1 cellular context compared by ENCODE assay signal in the genomic region with DNA sequence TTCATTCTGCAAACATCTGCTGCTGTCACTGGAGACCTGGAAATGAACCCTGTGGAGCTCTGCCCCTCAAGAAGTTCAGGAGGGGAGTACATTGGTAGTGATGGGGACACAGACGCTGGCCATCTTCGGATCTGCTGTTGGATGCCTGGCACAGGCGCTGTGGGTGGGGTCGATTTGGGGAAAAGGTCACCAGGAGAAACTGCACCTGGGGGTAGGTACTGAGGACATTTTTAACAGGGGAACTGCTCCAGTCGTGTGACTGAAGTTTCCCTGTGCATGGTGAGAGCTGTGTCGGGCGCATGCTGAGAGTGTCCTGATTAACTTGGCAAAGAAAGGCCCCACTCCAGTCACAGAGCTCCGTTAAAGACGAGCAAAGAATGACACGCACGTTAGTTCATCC.
TF ChIP-seq lines count a peak whose summit lies in the region.

No MANE protein-coding gene starts in this region.

TF ChIP-seq in HepG2, 621 proteins besides CTCF, POLR2A, EP300 and RAD21:
- no peak for TF ChIP-seq SMC3 (IDR thresholded peaks at IDR 0.05; ENCODE audit: low read length)
- no peak for TF ChIP-seq ZNF83 (CRISPR knock-in tag; IDR thresholded peaks at IDR 0.05; ENCODE audit: borderline replicate concordance)
- no peak for TF ChIP-seq ZFY (CRISPR knock-in tag; IDR thresholded peaks at IDR 0.05)
- no peak for TF ChIP-seq GATAD2A (CRISPR knock-in tag; IDR thresholded peaks at IDR 0.05)
- TF ChIP-seq XRCC5 (optimal IDR thresholded peaks at IDR 0.05; ENCODE audit: low read length): no peak
- no peak for TF ChIP-seq ZNF792 (CRISPR knock-in tag; IDR thresholded peaks at IDR 0.05)
- TF ChIP-seq, protein P1, sequence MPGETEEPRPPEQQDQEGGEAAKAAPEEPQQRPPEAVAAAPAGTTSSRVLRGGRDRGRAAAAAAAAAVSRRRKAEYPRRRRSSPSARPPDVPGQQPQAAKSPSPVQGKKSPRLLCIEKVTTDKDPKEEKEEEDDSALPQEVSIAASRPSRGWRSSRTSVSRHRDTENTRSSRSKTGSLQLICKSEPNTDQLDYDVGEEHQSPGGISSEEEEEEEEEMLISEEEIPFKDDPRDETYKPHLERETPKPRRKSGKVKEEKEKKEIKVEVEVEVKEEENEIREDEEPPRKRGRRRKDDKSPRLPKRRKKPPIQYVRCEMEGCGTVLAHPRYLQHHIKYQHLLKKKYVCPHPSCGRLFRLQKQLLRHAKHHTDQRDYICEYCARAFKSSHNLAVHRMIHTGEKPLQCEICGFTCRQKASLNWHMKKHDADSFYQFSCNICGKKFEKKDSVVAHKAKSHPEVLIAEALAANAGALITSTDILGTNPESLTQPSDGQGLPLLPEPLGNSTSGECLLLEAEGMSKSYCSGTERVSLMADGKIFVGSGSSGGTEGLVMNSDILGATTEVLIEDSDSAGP (CRISPR knock-in tag; IDR thresholded peaks at IDR 0.05; ENCODE audit: borderline replicate concordance): no peak
- TF ChIP-seq, protein P2, sequence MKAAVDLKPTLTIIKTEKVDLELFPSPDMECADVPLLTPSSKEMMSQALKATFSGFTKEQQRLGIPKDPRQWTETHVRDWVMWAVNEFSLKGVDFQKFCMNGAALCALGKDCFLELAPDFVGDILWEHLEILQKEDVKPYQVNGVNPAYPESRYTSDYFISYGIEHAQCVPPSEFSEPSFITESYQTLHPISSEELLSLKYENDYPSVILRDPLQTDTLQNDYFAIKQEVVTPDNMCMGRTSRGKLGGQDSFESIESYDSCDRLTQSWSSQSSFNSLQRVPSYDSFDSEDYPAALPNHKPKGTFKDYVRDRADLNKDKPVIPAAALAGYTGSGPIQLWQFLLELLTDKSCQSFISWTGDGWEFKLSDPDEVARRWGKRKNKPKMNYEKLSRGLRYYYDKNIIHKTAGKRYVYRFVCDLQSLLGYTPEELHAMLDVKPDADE (CRISPR knock-in tag; IDR thresholded peaks at IDR 0.05): no peak
- TF ChIP-seq, protein P3, sequence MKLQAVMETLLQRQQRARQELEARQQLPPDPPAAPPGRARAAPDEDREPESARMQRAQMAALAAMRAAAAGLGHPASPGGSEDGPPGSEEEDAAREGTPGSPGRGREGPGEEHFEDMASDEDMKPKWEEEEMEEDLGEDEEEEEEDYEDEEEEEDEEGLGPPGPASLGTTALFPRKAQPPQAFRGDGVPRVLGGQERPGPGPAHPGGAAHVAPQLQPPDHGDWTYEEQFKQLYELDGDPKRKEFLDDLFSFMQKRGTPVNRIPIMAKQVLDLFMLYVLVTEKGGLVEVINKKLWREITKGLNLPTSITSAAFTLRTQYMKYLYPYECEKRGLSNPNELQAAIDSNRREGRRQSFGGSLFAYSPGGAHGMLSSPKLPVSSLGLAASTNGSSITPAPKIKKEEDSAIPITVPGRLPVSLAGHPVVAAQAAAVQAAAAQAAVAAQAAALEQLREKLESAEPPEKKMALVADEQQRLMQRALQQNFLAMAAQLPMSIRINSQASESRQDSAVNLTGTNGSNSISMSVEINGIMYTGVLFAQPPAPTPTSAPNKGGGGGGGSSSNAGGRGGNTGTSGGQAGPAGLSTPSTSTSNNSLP (IDR thresholded peaks at IDR 0.05; ENCODE audit: low read depth, low read length): no peak
- TF ChIP-seq CBFB (CRISPR knock-in tag; IDR thresholded peaks at IDR 0.05): no peak
- TF ChIP-seq ZSCAN29 (CRISPR knock-in tag; conservative IDR thresholded peaks at IDR 0.05): no peak
- no peak for TF ChIP-seq RBAK (CRISPR knock-in tag; IDR thresholded peaks at IDR 0.05)
- TF ChIP-seq, protein P4, sequence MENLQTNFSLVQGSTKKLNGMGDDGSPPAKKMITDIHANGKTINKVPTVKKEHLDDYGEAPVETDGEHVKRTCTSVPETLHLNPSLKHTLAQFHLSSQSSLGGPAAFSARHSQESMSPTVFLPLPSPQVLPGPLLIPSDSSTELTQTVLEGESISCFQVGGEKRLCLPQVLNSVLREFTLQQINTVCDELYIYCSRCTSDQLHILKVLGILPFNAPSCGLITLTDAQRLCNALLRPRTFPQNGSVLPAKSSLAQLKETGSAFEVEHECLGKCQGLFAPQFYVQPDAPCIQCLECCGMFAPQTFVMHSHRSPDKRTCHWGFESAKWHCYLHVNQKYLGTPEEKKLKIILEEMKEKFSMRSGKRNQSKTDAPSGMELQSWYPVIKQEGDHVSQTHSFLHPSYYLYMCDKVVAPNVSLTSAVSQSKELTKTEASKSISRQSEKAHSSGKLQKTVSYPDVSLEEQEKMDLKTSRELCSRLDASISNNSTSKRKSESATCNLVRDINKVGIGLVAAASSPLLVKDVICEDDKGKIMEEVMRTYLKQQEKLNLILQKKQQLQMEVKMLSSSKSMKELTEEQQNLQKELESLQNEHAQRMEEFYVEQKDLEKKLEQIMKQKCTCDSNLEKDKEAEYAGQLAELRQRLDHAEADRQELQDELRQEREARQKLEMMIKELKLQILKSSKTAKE (CRISPR knock-in tag; IDR thresholded peaks at IDR 0.05; ENCODE audit: borderline replicate concordance): no peak
- TF ChIP-seq THAP11 (CRISPR knock-in tag; IDR thresholded peaks at IDR 0.05): no peak
